ENCODE assay signal across 2 cellular contexts in genomic region chr9:88559661-88560060, GRCh38.
TF ChIP-seq lines count a peak whose summit lies in the region.

No MANE protein-coding gene starts in this region.

TF ChIP-seq in A549, 52 proteins besides CTCF, POLR2A, EP300 and RAD21 (continued from another document):
- TF ChIP-seq NPAS2 (CRISPR knock-in tag; IDR thresholded peaks at IDR 0.05; ENCODE audit: borderline replicate concordance) (no peak), HDAC2 (IDR thresholded peaks at IDR 0.05) (no peak), RNF2 (IDR thresholded peaks at IDR 0.05; ENCODE audit: borderline replicate concordance, low read depth) (no peak), TP53 (CRISPR knock-in tag; IDR thresholded peaks at IDR 0.05) (no peak), JUN (IDR thresholded peaks at IDR 0.05) (no peak)
- TF ChIP-seq, protein P1, sequence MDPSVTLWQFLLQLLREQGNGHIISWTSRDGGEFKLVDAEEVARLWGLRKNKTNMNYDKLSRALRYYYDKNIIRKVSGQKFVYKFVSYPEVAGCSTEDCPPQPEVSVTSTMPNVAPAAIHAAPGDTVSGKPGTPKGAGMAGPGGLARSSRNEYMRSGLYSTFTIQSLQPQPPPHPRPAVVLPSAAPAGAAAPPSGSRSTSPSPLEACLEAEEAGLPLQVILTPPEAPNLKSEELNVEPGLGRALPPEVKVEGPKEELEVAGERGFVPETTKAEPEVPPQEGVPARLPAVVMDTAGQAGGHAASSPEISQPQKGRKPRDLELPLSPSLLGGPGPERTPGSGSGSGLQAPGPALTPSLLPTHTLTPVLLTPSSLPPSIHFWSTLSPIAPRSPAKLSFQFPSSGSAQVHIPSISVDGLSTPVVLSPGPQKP (IDR thresholded peaks at IDR 0.05; ENCODE audit: low read depth, low read length): no peak
TF ChIP-seq in A549: peak in this region for 0.

TF ChIP-seq in HCT116, 20 proteins besides CTCF, POLR2A, EP300 and RAD21 (continued from another document):
- TF ChIP-seq REST (IDR thresholded peaks at IDR 0.05; ENCODE audit: low read depth) (no peak), FOSL1 (IDR thresholded peaks at IDR 0.05; ENCODE audit: low read depth) (no peak), SIN3A (IDR thresholded peaks at IDR 0.05; ENCODE audit: low read depth) (no peak)
- TF ChIP-seq, protein P2, sequence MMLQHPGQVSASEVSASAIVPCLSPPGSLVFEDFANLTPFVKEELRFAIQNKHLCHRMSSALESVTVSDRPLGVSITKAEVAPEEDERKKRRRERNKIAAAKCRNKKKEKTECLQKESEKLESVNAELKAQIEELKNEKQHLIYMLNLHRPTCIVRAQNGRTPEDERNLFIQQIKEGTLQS (IDR thresholded peaks at IDR 0.05): no peak
